1 cellular context compared by ENCODE assay signal in the genomic region with DNA sequence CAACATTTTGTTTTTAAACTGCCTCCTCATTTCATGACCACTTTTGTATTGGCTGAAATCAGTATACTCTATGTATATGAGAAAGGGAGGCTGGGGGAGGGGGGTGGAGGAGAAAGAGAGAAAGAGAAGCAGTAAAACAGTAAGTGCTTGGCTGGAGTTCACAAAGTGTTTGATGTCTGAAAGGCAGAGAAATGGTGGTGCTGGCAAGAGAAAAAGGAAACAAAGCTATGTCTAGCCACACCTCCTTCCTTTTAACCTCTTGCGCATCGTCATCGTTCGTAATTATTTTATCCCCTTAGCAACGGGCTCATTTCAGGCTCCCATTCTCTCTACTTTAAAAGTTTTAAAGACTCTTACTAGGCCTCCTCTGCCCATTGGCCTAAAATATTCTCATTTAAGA.
TF ChIP-seq lines count a peak whose summit lies in the region.

No MANE protein-coding gene starts in this region.

TF ChIP-seq in endothelial cell of umbilical vein, 7 proteins besides CTCF, POLR2A, EP300 and RAD21 (continued from another document):
- TF ChIP-seq POLR2AphosphoS5 (IDR thresholded peaks at IDR 0.05; ENCODE audit: insufficient read depth, low read depth, low read length) (no peak), MYC (IDR thresholded peaks at IDR 0.05; ENCODE audit: low read depth, low read length) (no peak), JUN (IDR thresholded peaks at IDR 0.05; ENCODE audit: borderline replicate concordance, insufficient read depth, insufficient read length, low read depth) (no peak), EZH2 (IDR thresholded peaks at IDR 0.05; ENCODE audit: borderline replicate concordance, low read depth, low read length, severe bottlenecking) (no peak), GATA2 (IDR thresholded peaks at IDR 0.05; ENCODE audit: insufficient read depth, insufficient read length, low read depth, low read length) (no peak)
- TF ChIP-seq, protein P1, sequence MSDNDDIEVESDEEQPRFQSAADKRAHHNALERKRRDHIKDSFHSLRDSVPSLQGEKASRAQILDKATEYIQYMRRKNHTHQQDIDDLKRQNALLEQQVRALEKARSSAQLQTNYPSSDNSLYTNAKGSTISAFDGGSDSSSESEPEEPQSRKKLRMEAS (IDR thresholded peaks at IDR 0.05; ENCODE audit: insufficient read depth, insufficient read length), result no peak
TF ChIP-seq in endothelial cell of umbilical vein: peak in this region for 0.
